In the genomic region with DNA sequence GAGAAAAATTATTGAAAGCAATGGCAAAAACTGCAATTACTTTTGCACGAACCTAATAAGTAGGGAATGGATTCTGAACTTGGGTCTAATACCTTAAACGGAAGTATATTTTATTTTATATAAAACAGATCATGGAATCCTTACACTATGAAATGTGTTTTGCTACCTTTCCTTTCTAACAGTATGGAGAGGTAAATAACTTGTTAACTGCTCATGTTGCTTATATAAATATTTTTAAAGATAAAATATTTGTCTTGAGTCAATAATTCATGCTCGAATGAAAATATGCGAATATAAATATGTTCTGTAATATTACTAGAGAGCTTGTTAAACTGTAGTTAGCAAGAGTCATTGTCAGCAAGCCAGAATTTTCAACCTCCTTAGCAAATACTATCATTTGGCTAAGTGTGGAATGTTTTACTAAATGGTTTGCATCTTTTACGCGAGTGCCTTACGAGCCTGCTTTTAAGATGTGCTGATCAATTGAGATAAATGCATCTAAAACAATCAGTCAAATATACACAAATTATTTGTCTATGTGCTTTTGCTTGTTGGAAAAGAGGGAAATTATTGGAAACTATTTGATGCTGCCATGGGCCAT, we compare ENCODE assay signal across 31 cellular contexts. TPM values are rescaled to one million over a fixed set of nuclear protein-coding genes. Genes with fewer than 3 reads are reported as not detected.
"Had no signal": no experiment of that assay in that cellular context is flagged by ENCODE, and none has a peak within 500 bp of the region (broad histone marks: within the 10 kb centered on the region; RNA-seq: fewer than 3 reads in every experiment).

No MANE protein-coding gene starts in this region.

- H3K27ac Mint-ChIP-seq: naive thymus-derived CD8-positive, alpha-beta T cell; nephron; stimulated activated naive B cell treated with anti-CD40 and anti-IgM and Interleukin-4, amounts not matched to agents 10 μg/mL and 1 μg/mL and 100 μg/mL, for 72 hours had no signal

- H3K9me3 Mint-ChIP-seq: nephron; stimulated activated naive B cell treated with anti-CD40 and anti-IgM and Interleukin-4, amounts not matched to agents 10 μg/mL and 1 μg/mL and 100 μg/mL, for 72 hours had no signal

- H3K36me3 Mint-ChIP-seq: naive thymus-derived CD8-positive, alpha-beta T cell; stimulated activated naive B cell treated with anti-CD40 and anti-IgM and Interleukin-4, amounts not matched to agents 10 μg/mL and 1 μg/mL and 100 μg/mL, for 72 hours had no signal

- DNase-seq: kidney; left colon; left lung; lower lobe of right lung; mammary epithelial cell; mesenchymal stem cell; naive thymus-derived CD8-positive, alpha-beta T cell; nucleus accumbens; pancreas; posterior cingulate gyrus; retina; right cardiac atrium; stimulated activated CD4-positive, alpha-beta T cell treated with anti-CD3 and anti-CD28 coated beads, Interleukin-12 subunit alpha, Interleukin-12 subunit beta, amount 100 ng/mL, for 4 hours; stimulated activated CD4-positive, alpha-beta T cell treated with anti-CD3 and anti-CD28 coated beads, Interleukin-15, amount 100 ng/mL, for 24 hours; stimulated activated CD4-positive, alpha-beta T cell treated with anti-CD3 and anti-CD28 coated beads, Interleukin-2, amount 100 ng/mL, for 24 hours; stimulated activated CD4-positive, alpha-beta T cell treated with anti-CD3 and anti-CD28 coated beads, Interleukin-4, amount 100 ng/mL, for 1 hour; stimulated activated naive B cell treated with anti-CD40 and anti-IgM and Interleukin-4, amounts not matched to agents 10 μg/mL and 1 μg/mL and 100 μg/mL, for 72 hours; stimulated activated naive CD8-positive, alpha-beta T cell treated with anti-CD3 and anti-CD28 coated beads, Interleukin-15, Interleukin-2, amounts not matched to agents 100 U/mL and 50 U/mL, for 24 hours; stomach; testis; thyroid gland; transverse colon; upper lobe of left lung had no signal

- H3K27ac ChIP-seq: left lung, lower lobe of right lung, pancreas, prostate gland, skin epidermis, stomach, testis, thyroid gland, transverse colon, upper lobe of left lung, vagina had no signal

- ATAC-seq: left colon; left lung; lower lobe of right lung; naive thymus-derived CD8-positive, alpha-beta T cell; pancreas; right cardiac atrium; sciatic nerve; stimulated activated naive B cell treated with anti-CD40 and anti-IgM and Interleukin-4, amounts not matched to agents 10 μg/mL and 1 μg/mL and 100 μg/mL, for 72 hours; stimulated activated naive CD8-positive, alpha-beta T cell treated with anti-CD3 and anti-CD28 coated beads, Interleukin-15, Interleukin-2, amounts not matched to agents 100 U/mL and 50 U/mL, for 24 hours had no signal

- H3K4me1 Mint-ChIP-seq: naive thymus-derived CD8-positive, alpha-beta T cell; nephron; neural crest cell; stimulated activated naive B cell treated with anti-CD40 and anti-IgM and Interleukin-4, amounts not matched to agents 10 μg/mL and 1 μg/mL and 100 μg/mL, for 72 hours had no signal

- H3K4me3 Mint-ChIP-seq: naive thymus-derived CD8-positive, alpha-beta T cell; nephron; neural crest cell; stimulated activated naive B cell treated with anti-CD40 and anti-IgM and Interleukin-4, amounts not matched to agents 10 μg/mL and 1 μg/mL and 100 μg/mL, for 72 hours had no signal

RNA-seq across cellular contexts. Expression of a gene that starts 5.9 kb away (rescaled TPM):
- polyA plus RNA-seq: liver; mammary epithelial cell; naive thymus-derived CD8-positive, alpha-beta T cell; pancreas; right cardiac atrium; stomach; urinary bladder had no signal
